ENCODE assay signal across 1 cellular context in the genomic region with DNA sequence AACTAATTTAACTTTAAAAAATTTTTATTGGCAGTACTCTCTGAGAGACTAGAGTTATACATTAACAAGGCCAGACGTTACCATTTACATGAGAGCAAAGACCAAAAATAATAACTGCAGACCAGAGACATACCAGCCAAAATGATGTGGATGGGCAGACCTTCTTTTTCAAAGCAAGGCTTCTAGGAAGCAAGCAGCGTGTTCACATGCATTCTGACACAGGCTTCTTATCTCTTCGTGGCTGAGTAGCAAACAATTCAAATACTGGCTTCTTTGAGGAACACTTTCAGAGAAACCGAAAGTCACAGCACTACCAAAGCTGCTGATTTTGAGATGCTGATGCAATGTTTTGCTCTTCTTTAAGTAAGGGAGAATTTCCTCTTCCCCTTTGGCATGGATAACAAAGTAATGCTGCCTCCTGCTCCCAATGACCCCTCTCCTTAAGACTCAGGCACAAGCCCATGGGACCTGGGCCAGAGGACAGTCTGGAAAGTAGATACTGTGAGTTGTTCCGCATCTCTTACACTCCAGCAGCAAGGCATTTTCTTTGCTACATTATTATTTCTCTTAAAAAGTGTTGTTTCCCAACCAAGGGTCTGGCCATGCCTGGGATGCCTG.
TF ChIP-seq lines count a peak whose summit lies in the region.

No MANE protein-coding gene starts in this region.

TF ChIP-seq in SK-N-SH, 30 proteins besides CTCF, POLR2A, EP300 and RAD21 (continued from another document):
- TF ChIP-seq, protein P1, sequence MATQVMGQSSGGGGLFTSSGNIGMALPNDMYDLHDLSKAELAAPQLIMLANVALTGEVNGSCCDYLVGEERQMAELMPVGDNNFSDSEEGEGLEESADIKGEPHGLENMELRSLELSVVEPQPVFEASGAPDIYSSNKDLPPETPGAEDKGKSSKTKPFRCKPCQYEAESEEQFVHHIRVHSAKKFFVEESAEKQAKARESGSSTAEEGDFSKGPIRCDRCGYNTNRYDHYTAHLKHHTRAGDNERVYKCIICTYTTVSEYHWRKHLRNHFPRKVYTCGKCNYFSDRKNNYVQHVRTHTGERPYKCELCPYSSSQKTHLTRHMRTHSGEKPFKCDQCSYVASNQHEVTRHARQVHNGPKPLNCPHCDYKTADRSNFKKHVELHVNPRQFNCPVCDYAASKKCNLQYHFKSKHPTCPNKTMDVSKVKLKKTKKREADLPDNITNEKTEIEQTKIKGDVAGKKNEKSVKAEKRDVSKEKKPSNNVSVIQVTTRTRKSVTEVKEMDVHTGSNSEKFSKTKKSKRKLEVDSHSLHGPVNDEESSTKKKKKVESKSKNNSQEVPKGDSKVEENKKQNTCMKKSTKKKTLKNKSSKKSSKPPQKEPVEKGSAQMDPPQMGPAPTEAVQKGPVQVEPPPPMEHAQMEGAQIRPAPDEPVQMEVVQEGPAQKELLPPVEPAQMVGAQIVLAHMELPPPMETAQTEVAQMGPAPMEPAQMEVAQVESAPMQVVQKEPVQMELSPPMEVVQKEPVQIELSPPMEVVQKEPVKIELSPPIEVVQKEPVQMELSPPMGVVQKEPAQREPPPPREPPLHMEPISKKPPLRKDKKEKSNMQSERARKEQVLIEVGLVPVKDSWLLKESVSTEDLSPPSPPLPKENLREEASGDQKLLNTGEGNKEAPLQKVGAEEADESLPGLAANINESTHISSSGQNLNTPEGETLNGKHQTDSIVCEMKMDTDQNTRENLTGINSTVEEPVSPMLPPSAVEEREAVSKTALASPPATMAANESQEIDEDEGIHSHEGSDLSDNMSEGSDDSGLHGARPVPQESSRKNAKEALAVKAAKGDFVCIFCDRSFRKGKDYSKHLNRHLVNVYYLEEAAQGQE (IDR thresholded peaks at IDR 0.05; ENCODE audit: low read depth, low read length) = no peak
- TF ChIP-seq, protein P2, sequence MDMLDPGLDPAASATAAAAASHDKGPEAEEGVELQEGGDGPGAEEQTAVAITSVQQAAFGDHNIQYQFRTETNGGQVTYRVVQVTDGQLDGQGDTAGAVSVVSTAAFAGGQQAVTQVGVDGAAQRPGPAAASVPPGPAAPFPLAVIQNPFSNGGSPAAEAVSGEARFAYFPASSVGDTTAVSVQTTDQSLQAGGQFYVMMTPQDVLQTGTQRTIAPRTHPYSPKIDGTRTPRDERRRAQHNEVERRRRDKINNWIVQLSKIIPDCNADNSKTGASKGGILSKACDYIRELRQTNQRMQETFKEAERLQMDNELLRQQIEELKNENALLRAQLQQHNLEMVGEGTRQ (IDR thresholded peaks at IDR 0.05; ENCODE audit: borderline replicate concordance, low read depth, low read length) = no peak
- TF ChIP-seq, protein P3, sequence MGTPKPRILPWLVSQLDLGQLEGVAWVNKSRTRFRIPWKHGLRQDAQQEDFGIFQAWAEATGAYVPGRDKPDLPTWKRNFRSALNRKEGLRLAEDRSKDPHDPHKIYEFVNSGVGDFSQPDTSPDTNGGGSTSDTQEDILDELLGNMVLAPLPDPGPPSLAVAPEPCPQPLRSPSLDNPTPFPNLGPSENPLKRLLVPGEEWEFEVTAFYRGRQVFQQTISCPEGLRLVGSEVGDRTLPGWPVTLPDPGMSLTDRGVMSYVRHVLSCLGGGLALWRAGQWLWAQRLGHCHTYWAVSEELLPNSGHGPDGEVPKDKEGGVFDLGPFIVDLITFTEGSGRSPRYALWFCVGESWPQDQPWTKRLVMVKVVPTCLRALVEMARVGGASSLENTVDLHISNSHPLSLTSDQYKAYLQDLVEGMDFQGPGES (IDR thresholded peaks at IDR 0.05; ENCODE audit: low read depth, low read length) = no peak
